7 cellular contexts compared by ENCODE assay signal in the genomic region with DNA sequence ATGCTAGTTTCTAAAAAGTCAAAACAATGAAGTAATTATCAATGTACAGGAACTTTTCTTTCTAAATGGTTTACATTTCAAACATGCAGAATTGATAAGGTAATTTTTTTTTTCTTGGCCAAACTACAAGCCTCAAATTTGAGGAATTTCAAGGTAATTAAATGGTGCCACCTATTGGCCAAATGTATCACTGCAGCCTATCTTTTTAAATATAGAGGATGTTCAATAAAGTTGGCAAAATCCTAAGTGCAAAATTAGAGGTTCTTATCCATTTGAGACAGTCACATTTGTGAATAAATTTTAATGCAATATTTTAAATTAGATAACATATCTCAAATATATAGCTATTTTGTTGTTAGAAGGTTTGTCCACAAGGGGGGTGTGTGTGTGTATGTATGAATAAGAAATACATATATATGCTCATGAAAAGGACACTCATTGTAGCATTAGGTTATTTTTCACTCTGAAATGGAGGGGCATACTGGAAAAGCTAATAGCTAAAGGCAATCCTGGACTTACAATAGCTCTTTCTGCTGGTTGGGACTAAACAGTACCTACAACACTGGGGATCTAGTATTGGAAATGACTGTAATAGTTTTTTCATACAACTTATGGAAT. TPM values are rescaled to one million over a fixed set of nuclear protein-coding genes. Genes with fewer than 3 reads are reported as not detected.
DNase-seq lines count a peak whose midpoint lies in the region; ATAC-seq and TF ChIP-seq lines count a peak whose summit lies in the region.

No MANE protein-coding gene starts in this region.

- POLR2A ChIA-PET in naive thymus-derived CD4-positive, alpha-beta T cell (lab: Charles Lee) = no interaction called here

- H2AFZ ChIP-seq in GM23338 = no peak overlapping the region

- peaks cover 3% of the 10 kb centered on the region for H3K27me3 Mint-ChIP-seq in GM23338 (ENCODE audit: insufficient read depth, low read depth, poor library complexity)
- peaks cover 0 to 8% (median 7%) of the 10 kb centered on the region in 5 donors for H3K27me3 Mint-ChIP-seq in naive thymus-derived CD4-positive, alpha-beta T cell

- DNase-seq in DMS153 (lab: John Stamatoyannopoulos, UW) (peak; percentile 12), GM23338 (ENCODE audit: low spot score) (peak; percentile 66), NT2/D1 (ENCODE audit: low read depth, low spot score) (peak; percentile 20), GF-D8 (lab: John Stamatoyannopoulos, UW) (no peak)
- DNase-seq in effector CD4-positive, alpha-beta T cell = peak; percentile 16
- peak in 6 of 9 donors; percentile 3 to 53 (median 43) for DNase-seq in naive thymus-derived CD4-positive, alpha-beta T cell

- H3K36me3 ChIP-seq in GM23338 (ENCODE audit: insufficient read depth) = no peaks in the 10 kb centered on the region
- peaks cover 6% of the 10 kb centered on the region for H3K36me3 ChIP-seq in NT2/D1 (ENCODE audit: insufficient read depth, insufficient read length, low read length)
- peaks cover 0 to 2% (median 0%) of the 10 kb centered on the region in 3 experiments for H3K36me3 ChIP-seq in naive thymus-derived CD4-positive, alpha-beta T cell (ENCODE audit: control insufficient read depth in 2 of 3, insufficient read depth in 3 of 3, low read length in 3 of 3)

- no peak for ATAC-seq in GM23338
- ATAC-seq in naive thymus-derived CD4-positive, alpha-beta T cell = peak; percentile 47
- ATAC-seq in HG02970 (IDR thresholded peaks at IDR 0.05; ENCODE audit: low FRiP score, unreplicated experiment) = no peak

- no peaks in the 10 kb centered on the region for H3F3A ChIP-seq in GM23338 (replicated peaks; ENCODE audit: low read depth)

- no peak overlapping the region for H3K27ac Mint-ChIP-seq in GM23338
- no peak overlapping the region for H3K27ac Mint-ChIP-seq in naive thymus-derived CD4-positive, alpha-beta T cell

- no peaks in the 10 kb centered on the region for H3K4me1 ChIP-seq in GM23338 (ENCODE audit: insufficient read depth)
- H3K4me1 ChIP-seq in NT2/D1 (ENCODE audit: insufficient read depth, insufficient read length) = no peaks in the 10 kb centered on the region
- H3K4me1 ChIP-seq in naive thymus-derived CD4-positive, alpha-beta T cell (ENCODE audit: control insufficient read depth in 2 of 2, insufficient read depth in 2 of 2, low read length in 2 of 2) = no peaks in the 10 kb centered on the region

- no peaks in the 10 kb centered on the region for H3K9me3 ChIP-seq in NT2/D1 (ENCODE audit: insufficient read depth, low read length)
- no peaks in the 10 kb centered on the region for H3K9me3 ChIP-seq in naive thymus-derived CD4-positive, alpha-beta T cell (ENCODE audit: control insufficient read depth in 2 of 3, low read length in 3 of 3)

- H3K36me3 Mint-ChIP-seq in GM23338 (ENCODE audit: low read depth) = no peaks in the 10 kb centered on the region
- H3K36me3 Mint-ChIP-seq in naive thymus-derived CD4-positive, alpha-beta T cell = peaks cover 0 to 5% (median 0%) of the 10 kb centered on the region in 5 donors

- no peak overlapping the region for H3K4me2 ChIP-seq in GM23338

- TF ChIP-seq CTCF in GM23338 (conservative IDR thresholded peaks at IDR 0.05; ENCODE audit: low read depth in 2 of 2) = peak; percentile 67 to 98

- no peaks in the 10 kb centered on the region for H3K9me2 ChIP-seq in GM23338 (ENCODE audit: insufficient read depth)

- CTCF ChIA-PET in naive thymus-derived CD4-positive, alpha-beta T cell (lab: Charles Lee) = interaction anchor here (0.6 to 1.6 kb wide), 9 partner anchors 11 to 1828 kb away, joined by 3 to 11 read pairs (median 3); no protein-coding TSS in a partner anchor

- H3K9ac ChIP-seq in NT2/D1 (ENCODE audit: insufficient read length, low read depth) = no peak overlapping the region

- H3K9me3 Mint-ChIP-seq in GM23338 = no peaks in the 10 kb centered on the region
- no peaks in the 10 kb centered on the region for H3K9me3 Mint-ChIP-seq in naive thymus-derived CD4-positive, alpha-beta T cell

- H3K4me3 Mint-ChIP-seq in GM23338 = no peak overlapping the region
- no peak overlapping the region for H3K4me3 Mint-ChIP-seq in naive thymus-derived CD4-positive, alpha-beta T cell

- no peaks in the 10 kb centered on the region for H3K79me2 ChIP-seq in GM23338 (replicated peaks; ENCODE audit: insufficient read depth)

- H3K27ac ChIP-seq in GM23338 (ENCODE audit: low read depth) = no peak overlapping the region
- no peak overlapping the region for H3K27ac ChIP-seq in naive thymus-derived CD4-positive, alpha-beta T cell (ENCODE audit: low read depth, low read length)

- no peaks in the 10 kb centered on the region for H4K20me1 ChIP-seq in GM23338 (replicated peaks; ENCODE audit: insufficient read depth)

- H3K4me1 Mint-ChIP-seq in GM23338 = no peaks in the 10 kb centered on the region
- peaks cover 0 to 5% (median 0%) of the 10 kb centered on the region in 7 donors for H3K4me1 Mint-ChIP-seq in naive thymus-derived CD4-positive, alpha-beta T cell

- H3K27me3 ChIP-seq in GM23338 (ENCODE audit: insufficient read depth) (no peaks in the 10 kb centered on the region), NT2/D1 (ENCODE audit: insufficient read depth, insufficient read length) (no peaks in the 10 kb centered on the region)
- no peaks in the 10 kb centered on the region for H3K27me3 ChIP-seq in naive thymus-derived CD4-positive, alpha-beta T cell (ENCODE audit: control insufficient read depth in 2 of 2, insufficient read depth in 2 of 2, low read length in 2 of 2)

- H3K4me3 ChIP-seq in GM23338 = no peak overlapping the region
- no peak overlapping the region for H3K4me3 ChIP-seq in NT2/D1 (ENCODE audit: insufficient read length, low read depth)
- H3K4me3 ChIP-seq in naive thymus-derived CD4-positive, alpha-beta T cell (ENCODE audit: low read length) = no peak overlapping the region

- intact Hi-C loops in naive thymus-derived CD4-positive, alpha-beta T cell (cut with micrococcal nuclease) = loop anchor here (1.0 to 10.0 kb wide), 8 partner anchors 127 to 1627 kb away; no protein-coding TSS in a partner anchor

TF ChIP-seq in GM23338, 12 proteins besides CTCF, POLR2A, EP300 and RAD21 (continues in another document):
- TF ChIP-seq EZH2phosphoT487 (IDR thresholded peaks at IDR 0.05; ENCODE audit: unreplicated experiment) = no peak
- no peak for TF ChIP-seq ZNF114 (CRISPR knock-in tag; IDR thresholded peaks at IDR 0.05)
- TF ChIP-seq POLR2AphosphoS5 (IDR thresholded peaks at IDR 0.05; ENCODE audit: low read depth) = no peak
- no peak for TF ChIP-seq ZNF462 (CRISPR knock-in tag; IDR thresholded peaks at IDR 0.05)

RNA-seq across cellular contexts. Expression of gene MMADHC, which starts 26.2 kb away (rescaled TPM):
- 135 and 147 TPM in 2 replicates for total RNA-seq in GM23338 (2014; rRNA removed; shearing (Covaris generic))
- polyA plus RNA-seq in GM23338 (2016; fragmentation: Nextera tagmentation; extraction: Ambion mirVana) = 137 and 163 TPM in 2 replicates
- total RNA-seq in naive thymus-derived CD4-positive, alpha-beta T cell = 10 to 100 TPM; 53.3 to 93.4 (median 66.6) TPM
- polyA plus RNA-seq in naive thymus-derived CD4-positive, alpha-beta T cell = 100 to 1,000 TPM; 141 to 157 TPM
